Comparison of ENCODE assay signal across 1 cellular context in the genomic region with DNA sequence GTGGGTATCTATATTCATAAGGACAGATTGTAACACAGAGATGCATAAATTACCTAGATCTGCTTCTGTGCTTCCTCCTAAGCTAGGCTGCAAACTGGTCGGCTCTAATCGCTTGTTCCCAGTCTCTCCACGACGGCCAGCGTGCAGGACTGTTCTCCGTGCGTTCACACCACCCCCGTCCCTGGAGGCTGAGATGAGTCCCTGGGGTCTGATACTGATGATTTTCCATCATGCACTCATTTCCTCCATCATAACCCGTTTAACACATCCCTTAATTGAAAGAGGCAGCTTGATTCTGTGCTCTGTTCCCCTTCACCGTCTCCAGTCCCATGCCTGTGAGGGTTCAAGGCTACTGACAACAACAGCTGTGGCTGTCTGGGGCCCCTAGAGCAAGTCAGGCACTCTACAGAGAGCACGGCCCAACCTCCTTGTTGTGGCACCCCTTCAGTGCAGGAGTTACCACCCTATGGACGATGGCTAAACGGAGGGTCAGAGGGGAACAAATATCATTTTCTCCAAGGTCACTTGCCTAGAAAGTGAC.
TF ChIP-seq lines count a peak whose summit lies in the region.

No MANE protein-coding gene starts in this region.

TF ChIP-seq in SK-N-SH, 30 proteins besides CTCF, POLR2A, EP300 and RAD21 (continued from another document):
- TF ChIP-seq, protein P1, sequence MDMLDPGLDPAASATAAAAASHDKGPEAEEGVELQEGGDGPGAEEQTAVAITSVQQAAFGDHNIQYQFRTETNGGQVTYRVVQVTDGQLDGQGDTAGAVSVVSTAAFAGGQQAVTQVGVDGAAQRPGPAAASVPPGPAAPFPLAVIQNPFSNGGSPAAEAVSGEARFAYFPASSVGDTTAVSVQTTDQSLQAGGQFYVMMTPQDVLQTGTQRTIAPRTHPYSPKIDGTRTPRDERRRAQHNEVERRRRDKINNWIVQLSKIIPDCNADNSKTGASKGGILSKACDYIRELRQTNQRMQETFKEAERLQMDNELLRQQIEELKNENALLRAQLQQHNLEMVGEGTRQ (IDR thresholded peaks at IDR 0.05; ENCODE audit: borderline replicate concordance, low read depth, low read length): no peak
- TF ChIP-seq SMC3 (IDR thresholded peaks at IDR 0.05; ENCODE audit: low read depth, low read length) (no peak), YY1 (IDR thresholded peaks at IDR 0.05; ENCODE audit: low read depth) (no peak), JUND (IDR thresholded peaks at IDR 0.05) (no peak), RXRA (IDR thresholded peaks at IDR 0.05; ENCODE audit: borderline replicate concordance, low read depth) (no peak), RCOR1 (IDR thresholded peaks at IDR 0.05; ENCODE audit: low read length) (no peak), GABPA (IDR thresholded peaks at IDR 0.05; ENCODE audit: low read depth) (no peak), EZH2phosphoT487 (IDR thresholded peaks at IDR 0.05; ENCODE audit: borderline replicate concordance, low read depth) (no peak), MEF2A (IDR thresholded peaks at IDR 0.05; ENCODE audit: borderline replicate concordance, low read depth) (no peak), CHD2 (IDR thresholded peaks at IDR 0.05; ENCODE audit: low read length, partially characterized antibody) (no peak), FOXM1 (IDR thresholded peaks at IDR 0.05; ENCODE audit: low read depth) (no peak), MXI1 (IDR thresholded peaks at IDR 0.05; ENCODE audit: low read depth, low read length) (no peak)
- TF ChIP-seq, protein P2, sequence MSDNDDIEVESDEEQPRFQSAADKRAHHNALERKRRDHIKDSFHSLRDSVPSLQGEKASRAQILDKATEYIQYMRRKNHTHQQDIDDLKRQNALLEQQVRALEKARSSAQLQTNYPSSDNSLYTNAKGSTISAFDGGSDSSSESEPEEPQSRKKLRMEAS (IDR thresholded peaks at IDR 0.05; ENCODE audit: low read depth): no peak
- TF ChIP-seq, protein P3, sequence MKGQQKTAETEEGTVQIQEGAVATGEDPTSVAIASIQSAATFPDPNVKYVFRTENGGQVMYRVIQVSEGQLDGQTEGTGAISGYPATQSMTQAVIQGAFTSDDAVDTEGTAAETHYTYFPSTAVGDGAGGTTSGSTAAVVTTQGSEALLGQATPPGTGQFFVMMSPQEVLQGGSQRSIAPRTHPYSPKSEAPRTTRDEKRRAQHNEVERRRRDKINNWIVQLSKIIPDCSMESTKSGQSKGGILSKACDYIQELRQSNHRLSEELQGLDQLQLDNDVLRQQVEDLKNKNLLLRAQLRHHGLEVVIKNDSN (IDR thresholded peaks at IDR 0.05; ENCODE audit: borderline replicate concordance, low read depth): no peak
- TF ChIP-seq, protein P4, sequence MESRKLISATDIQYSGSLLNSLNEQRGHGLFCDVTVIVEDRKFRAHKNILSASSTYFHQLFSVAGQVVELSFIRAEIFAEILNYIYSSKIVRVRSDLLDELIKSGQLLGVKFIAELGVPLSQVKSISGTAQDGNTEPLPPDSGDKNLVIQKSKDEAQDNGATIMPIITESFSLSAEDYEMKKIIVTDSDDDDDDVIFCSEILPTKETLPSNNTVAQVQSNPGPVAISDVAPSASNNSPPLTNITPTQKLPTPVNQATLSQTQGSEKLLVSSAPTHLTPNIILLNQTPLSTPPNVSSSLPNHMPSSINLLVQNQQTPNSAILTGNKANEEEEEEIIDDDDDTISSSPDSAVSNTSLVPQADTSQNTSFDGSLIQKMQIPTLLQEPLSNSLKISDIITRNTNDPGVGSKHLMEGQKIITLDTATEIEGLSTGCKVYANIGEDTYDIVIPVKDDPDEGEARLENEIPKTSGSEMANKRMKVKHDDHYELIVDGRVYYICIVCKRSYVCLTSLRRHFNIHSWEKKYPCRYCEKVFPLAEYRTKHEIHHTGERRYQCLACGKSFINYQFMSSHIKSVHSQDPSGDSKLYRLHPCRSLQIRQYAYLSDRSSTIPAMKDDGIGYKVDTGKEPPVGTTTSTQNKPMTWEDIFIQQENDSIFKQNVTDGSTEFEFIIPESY (IDR thresholded peaks at IDR 0.05; ENCODE audit: borderline replicate concordance, low read depth): no peak
